8 cellular contexts compared by ENCODE assay signal in the genomic region with DNA sequence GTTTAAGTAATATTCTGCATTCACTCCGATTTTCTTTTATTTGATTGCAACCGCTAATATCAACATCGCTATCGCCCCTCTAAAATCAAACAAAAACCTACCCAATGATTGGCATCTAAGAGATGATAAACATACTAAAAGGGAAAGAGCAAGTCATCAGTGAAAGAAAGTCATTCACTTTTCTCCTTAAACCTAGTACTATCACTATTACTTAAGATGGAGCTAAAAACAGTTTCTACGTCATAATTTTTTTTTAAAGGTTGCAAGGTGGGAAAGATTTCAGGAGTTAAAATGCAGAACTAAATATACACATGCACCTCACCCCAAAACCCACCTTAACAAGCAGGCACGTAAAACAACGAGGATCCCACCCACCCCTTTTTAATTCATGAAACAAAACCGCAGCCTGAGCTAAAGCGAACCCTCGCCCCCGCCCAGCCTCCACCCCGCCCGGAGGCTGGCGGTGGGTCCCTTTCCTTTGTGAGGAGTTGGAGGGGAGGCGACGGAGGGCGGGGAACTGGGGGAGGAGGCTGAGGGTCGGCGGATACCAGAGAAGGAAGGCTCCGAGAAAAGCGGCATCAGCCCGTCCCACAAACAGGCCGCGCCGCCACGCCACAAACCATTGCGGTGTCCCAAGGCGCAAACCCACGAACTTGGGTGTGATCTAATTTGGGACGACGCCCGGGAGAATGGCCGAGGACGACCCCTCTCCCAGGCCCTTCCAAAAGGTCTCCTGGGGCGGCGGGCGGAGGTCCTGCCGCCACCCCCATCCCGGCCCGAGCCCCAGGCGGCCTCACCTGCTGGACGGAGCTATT. TPM values are rescaled to one million over a fixed set of nuclear protein-coding genes. Genes with fewer than 3 reads are reported as not detected.
DNase-seq lines count a peak whose midpoint lies in the region; FAIRE-seq and TF ChIP-seq lines count a peak whose summit lies in the region.

No MANE protein-coding gene starts in this region.

- no peak for TF ChIP-seq POLR2A in GM12891 (IDR thresholded peaks at IDR 0.05; ENCODE audit: low read depth, low read length)

- POLR2A ChIA-PET in HEK293 (lab: Yijun Ruan, JAX): interaction anchor here (0.9 to 1.9 kb wide), 5 partner anchors 14 to 86 kb away, joined by 3 to 9 read pairs (median 4); partner anchors contain the start of gene IDNK

- peaks cover 3% of the 10 kb centered on the region for H3K9me3 Mint-ChIP-seq in mesothelial cell of epicardium

- H3K36me3 ChIP-seq in HEK293 (ENCODE audit: control insufficient read depth in 2 of 2, insufficient read depth in 1 of 2, low read length in 2 of 2): peaks cover 0 to 4% of the 10 kb centered on the region in 2 experiments; a peak in 1 of 3 replicates

- peak overlapping the region; percentile 100 for H3K27ac Mint-ChIP-seq in mesothelial cell of epicardium

- peak overlapping the region; percentile 93 for H3K4me3 ChIP-seq in HEK293 (ENCODE audit: low read depth, low read length)

- peak; percentile 52 for FAIRE-seq in GM12891 (lab: Jason Lieb, UNC)

- peak overlapping the region; percentile 98 for H3K27ac ChIP-seq in HEK293 (ENCODE audit: extremely low read depth, low read depth, low read length)

- CTCF ChIA-PET in HEK293 (lab: Yijun Ruan, JAX): interaction anchor here (0.7 to 1.5 kb wide), 4 partner anchors 9 to 1575 kb away, joined by 3 to 4 read pairs (median 3); no protein-coding TSS in a partner anchor

- peak overlapping the region; percentile 95 for H3K4me3 Mint-ChIP-seq in mesothelial cell of epicardium

- peaks cover 4% of the 10 kb centered on the region for H3K36me3 Mint-ChIP-seq in mesothelial cell of epicardium

- H3K27me3 Mint-ChIP-seq in mesothelial cell of epicardium (ENCODE audit: low read depth): no peaks in the 10 kb centered on the region

- DNase-seq in GM12891 (ENCODE audit: insufficient read length, low spot score) (peak; percentile 15), MV-4-11 (lab: John Stamatoyannopoulos, UW) (peak; percentile 27), mesothelial cell of epicardium (ENCODE audit: low spot score in 2 of 2, unreplicated experiment in 2 of 2) (peak; percentile 45 to 66), occipital lobe (lab: John Stamatoyannopoulos, UW) (no peak)
- DNase-seq in activated CD4-positive, alpha-beta T cell treated with anti-CD3 and anti-CD28 coated beads, Interleukin-2, amount 50 U/mL, for 48 hours: peak; percentile 66 to 75
- DNase-seq in effector CD8-positive, alpha-beta T cell (lab: John Stamatoyannopoulos, UW): peak; percentile 54
- DNase-seq in stimulated activated CD8-positive, alpha-beta memory T cell treated with anti-CD3 and anti-CD28 coated beads, Interleukin-2, amount 100 ng/mL, for 48 hours (ENCODE audit: low read depth in 2 of 2): peak; percentile 62 to 71

- TF ChIP-seq CTCF in HEK293 (tag by site-specific recombination; IDR thresholded peaks at IDR 0.05): no peak
- TF ChIP-seq CTCF in mesothelial cell of epicardium (IDR thresholded peaks at IDR 0.05; ENCODE audit: unreplicated experiment): no peak

- peaks cover 26% of the 10 kb centered on the region for H3K4me1 Mint-ChIP-seq in mesothelial cell of epicardium

- no peaks in the 10 kb centered on the region for H3K4me1 ChIP-seq in HEK293 (ENCODE audit: control insufficient read depth, insufficient read depth, low read length)

- no peaks in the 10 kb centered on the region for H3K9me3 ChIP-seq in HEK293 (ENCODE audit: control insufficient read depth, insufficient read depth, low read depth, low read length)

TF ChIP-seq in GM12891, 5 proteins besides CTCF, POLR2A, EP300 and RAD21:
- TF ChIP-seq TAF1 (IDR thresholded peaks at IDR 0.05; ENCODE audit: low read depth, low read length) (0 out of 2 replicates have a peak, but pooled peaks have one; percentile 11), POU2F2 (IDR thresholded peaks at IDR 0.05; ENCODE audit: low read depth, low read length) (peak; percentile 32; the same call in 1 of the 2 replicates), SPI1 (IDR thresholded peaks at IDR 0.05; ENCODE audit: low read depth, low read length) (no peak)

TF ChIP-seq in HEK293, 187 proteins besides CTCF, POLR2A, EP300 and RAD21:
- peak; percentile 87 for TF ChIP-seq ZFP69B (tag by site-specific recombination; IDR thresholded peaks at IDR 0.05)
- peak; percentile 37; the same call in 1 of the 2 replicates for TF ChIP-seq GLIS2 (tag by site-specific recombination; IDR thresholded peaks at IDR 0.05)
- no peak for TF ChIP-seq MYNN (tag by site-specific recombination; IDR thresholded peaks at IDR 0.05; ENCODE audit: borderline replicate concordance)
- peak; percentile 87 for TF ChIP-seq ZFHX2 (tag by site-specific recombination; conservative IDR thresholded peaks at IDR 0.05)
- no peak for TF ChIP-seq WT1 (tag by site-specific recombination; IDR thresholded peaks at IDR 0.05)
- no peak for TF ChIP-seq ZNF76 (tag by site-specific recombination; IDR thresholded peaks at IDR 0.05; ENCODE audit: borderline replicate concordance, low read depth)
- peak; percentile 61 for TF ChIP-seq SP2 (tag by site-specific recombination; IDR thresholded peaks at IDR 0.05)
- TF ChIP-seq, protein P1, sequence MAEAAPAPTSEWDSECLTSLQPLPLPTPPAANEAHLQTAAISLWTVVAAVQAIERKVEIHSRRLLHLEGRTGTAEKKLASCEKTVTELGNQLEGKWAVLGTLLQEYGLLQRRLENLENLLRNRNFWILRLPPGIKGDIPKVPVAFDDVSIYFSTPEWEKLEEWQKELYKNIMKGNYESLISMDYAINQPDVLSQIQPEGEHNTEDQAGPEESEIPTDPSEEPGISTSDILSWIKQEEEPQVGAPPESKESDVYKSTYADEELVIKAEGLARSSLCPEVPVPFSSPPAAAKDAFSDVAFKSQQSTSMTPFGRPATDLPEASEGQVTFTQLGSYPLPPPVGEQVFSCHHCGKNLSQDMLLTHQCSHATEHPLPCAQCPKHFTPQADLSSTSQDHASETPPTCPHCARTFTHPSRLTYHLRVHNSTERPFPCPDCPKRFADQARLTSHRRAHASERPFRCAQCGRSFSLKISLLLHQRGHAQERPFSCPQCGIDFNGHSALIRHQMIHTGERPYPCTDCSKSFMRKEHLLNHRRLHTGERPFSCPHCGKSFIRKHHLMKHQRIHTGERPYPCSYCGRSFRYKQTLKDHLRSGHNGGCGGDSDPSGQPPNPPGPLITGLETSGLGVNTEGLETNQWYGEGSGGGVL (tag by site-specific recombination; IDR thresholded peaks at IDR 0.05): peak; percentile 15; the same call in 1 of the 2 replicates
- TF ChIP-seq ZNF692 (tag by site-specific recombination; IDR thresholded peaks at IDR 0.05): peak; percentile 96
- peak; percentile 70 for TF ChIP-seq ZNF341 (tag by site-specific recombination; IDR thresholded peaks at IDR 0.05; ENCODE audit: low read depth)
- TF ChIP-seq KLF1 (tag by site-specific recombination; IDR thresholded peaks at IDR 0.05): peak; percentile 77
- TF ChIP-seq EGR2 (tag by site-specific recombination; IDR thresholded peaks at IDR 0.05; ENCODE audit: low read depth): peak; percentile 90
- TF ChIP-seq ZNF138 (tag by site-specific recombination; IDR thresholded peaks at IDR 0.05; ENCODE audit: borderline replicate concordance): no peak
- TF ChIP-seq ZNF184 (tag by site-specific recombination; IDR thresholded peaks at IDR 0.05): no peak
- no peak for TF ChIP-seq ZNF624 (tag by site-specific recombination; IDR thresholded peaks at IDR 0.05)
- peak; percentile 88 for TF ChIP-seq PRDM1 (tag by site-specific recombination; IDR thresholded peaks at IDR 0.05)
- TF ChIP-seq SP3 (tag by site-specific recombination; IDR thresholded peaks at IDR 0.05): peak; percentile 55

RNA-seq across cellular contexts. Expression of gene UBQLN1, which starts 0.8 kb away (rescaled TPM):
- 27.5 TPM for polyA plus RNA-seq in GM12891 (2012; ENCODE audit: low read depth, missing spikeins)
- 91.5 to 96.6 TPM (median 92.1 TPM) in 3 replicates for total RNA-seq in mesothelial cell of epicardium
- total RNA-seq in occipital lobe: 265 TPM
